Comparison of ENCODE assay signal across 1 cellular context in the genomic region with DNA sequence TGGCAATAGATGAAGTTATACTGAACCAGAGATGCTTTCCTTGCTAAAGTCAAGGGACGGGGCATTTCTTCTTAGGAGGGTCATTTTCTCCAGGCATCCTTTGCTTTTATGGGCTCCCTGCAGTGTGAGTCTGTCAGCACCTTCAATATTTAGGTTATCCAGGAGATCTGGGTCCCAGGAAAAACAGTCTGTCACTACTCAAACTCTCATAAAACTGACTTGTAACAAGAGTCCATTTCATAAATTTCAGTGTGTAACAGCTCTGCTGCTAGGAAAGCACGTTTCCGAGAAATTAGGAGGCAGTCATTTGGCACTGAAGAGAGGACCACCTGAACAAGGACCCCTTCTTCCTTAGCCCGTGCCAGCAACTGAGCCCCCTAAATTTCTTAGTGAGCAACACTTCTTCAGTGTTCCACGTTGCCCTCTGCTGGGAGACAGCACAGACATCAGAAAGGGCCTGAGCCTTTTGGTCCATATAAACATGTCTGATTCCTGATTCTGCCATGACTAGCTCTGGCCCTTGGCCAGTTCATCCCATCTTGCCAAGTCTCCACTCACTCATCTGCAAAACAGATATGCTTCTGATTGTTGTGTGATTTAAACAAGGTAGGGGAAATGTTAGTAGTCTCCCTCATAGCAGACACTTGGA.
TF ChIP-seq lines count a peak whose summit lies in the region.

No MANE protein-coding gene starts in this region.

TF ChIP-seq in IMR-90, 13 proteins besides CTCF, POLR2A, EP300 and RAD21:
- TF ChIP-seq FOS (IDR thresholded peaks at IDR 0.05; ENCODE audit: low read depth, low read length) (no peak), SMC3 (IDR thresholded peaks at IDR 0.05; ENCODE audit: low read depth, low read length) (peak; percentile 23; the same call in 1 of the 2 replicates)
